1 cellular context compared by ENCODE assay signal in genomic region chr10:11609492-11610093, GRCh38.
TF ChIP-seq lines count a peak whose summit lies in the region.

No MANE protein-coding gene starts in this region.

TF ChIP-seq in K562, 482 proteins besides CTCF, POLR2A, EP300 and RAD21 (continued from another document):
- TF ChIP-seq ETV6 (IDR thresholded peaks at IDR 0.05; ENCODE audit: borderline replicate concordance in 1 of 2, low read depth in 2 of 2, low read length in 1 of 2) (no peak), ETV6 (CRISPR knock-in tag; IDR thresholded peaks at IDR 0.05; ENCODE audit: borderline replicate concordance) (0 out of 2 replicates have a peak, but pooled peaks have one; percentile 11), SLC30A9 (CRISPR knock-in tag; IDR thresholded peaks at IDR 0.05) (no peak), ATF3 (IDR thresholded peaks at IDR 0.05) (no peak), ATF3 (CRISPR knock-in tag; conservative IDR thresholded peaks at IDR 0.05) (no peak), HES1 (IDR thresholded peaks at IDR 0.05; ENCODE audit: low read depth) (no peak), CLOCK (CRISPR knock-in tag; IDR thresholded peaks at IDR 0.05; ENCODE audit: borderline replicate concordance) (no peak), PBX2 (CRISPR knock-in tag; IDR thresholded peaks at IDR 0.05; ENCODE audit: low read depth) (no peak), PBX2 (tag; conservative IDR thresholded peaks at IDR 0.05; ENCODE audit: low read depth) (peak; percentile 75), FIP1L1 (IDR thresholded peaks at IDR 0.05; ENCODE audit: low read depth, low read length, poor library complexity, severe bottlenecking) (no peak), HMBOX1 (IDR thresholded peaks at IDR 0.05) (peak; percentile 92), CBFA2T3 (IDR thresholded peaks at IDR 0.05) (no peak)
